1 cellular context compared by ENCODE assay signal in the genomic region with DNA sequence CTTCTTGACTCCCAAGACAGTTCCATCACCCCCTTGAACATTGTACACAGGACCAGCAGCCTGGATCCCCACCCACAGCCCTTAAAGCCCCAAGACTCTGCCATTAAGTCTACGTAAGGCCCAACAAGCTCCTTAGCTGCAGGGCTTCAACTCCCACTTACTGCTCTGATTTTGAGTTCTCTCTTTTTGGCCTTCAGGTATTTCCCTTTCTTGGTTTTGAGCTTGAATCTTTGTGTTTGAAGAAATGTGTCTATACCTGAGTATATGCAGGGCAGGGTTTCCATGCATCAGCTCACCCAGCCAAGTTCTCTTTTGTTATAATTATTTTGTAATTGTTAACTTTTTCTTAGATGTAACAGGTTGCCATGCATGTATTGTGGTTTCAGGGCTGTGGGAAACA.
TF ChIP-seq lines count a peak whose summit lies in the region.

No MANE protein-coding gene starts in this region.

TF ChIP-seq in GM12878, 131 proteins besides CTCF, POLR2A, EP300 and RAD21:
- TF ChIP-seq IRF3 (IDR thresholded peaks at IDR 0.05), result no peak
- 0 out of 2 replicates have a peak, but pooled peaks have one; percentile 2 for TF ChIP-seq DPF2 (IDR thresholded peaks at IDR 0.05)
- TF ChIP-seq IKZF1 (conservative IDR thresholded peaks at IDR 0.05), result no peak
- TF ChIP-seq HDAC6 (IDR thresholded peaks at IDR 0.05; ENCODE audit: unreplicated experiment), result no peak
- peak; percentile 17 for TF ChIP-seq RUNX3 (IDR thresholded peaks at IDR 0.05; ENCODE audit: low read length)
- no peak for TF ChIP-seq BACH1 (IDR thresholded peaks at IDR 0.05; ENCODE audit: borderline replicate concordance)
